14 cellular contexts compared by ENCODE assay signal in genomic region chr3:172367205-172368105, GRCh38.
DNase-seq lines count a peak whose midpoint lies in the region; ATAC-seq lines count a peak whose summit lies in the region.
"Had no signal": no experiment of that assay in that cellular context is flagged by ENCODE, and none has a peak within 500 bp of the region (broad histone marks: within the 10 kb centered on the region; RNA-seq: fewer than 3 reads in every experiment).

No MANE protein-coding gene starts in this region.

- no peak overlapping the region for H3K27ac Mint-ChIP-seq in activated CD8-positive, alpha-beta memory T cell treated with anti-CD3 and anti-CD28 coated beads, Interleukin-2, amount 10 ng/mL, durations not matched to agents 7 days and 5 days

- H3K9me3 ChIP-seq in skeletal muscle satellite cell (replicated peaks; ENCODE audit: low read length), result no peaks in the 10 kb centered on the region
- H3K9me3 ChIP-seq: thyroid gland had no signal

- no peak overlapping the region for H3K4me3 Mint-ChIP-seq in activated CD8-positive, alpha-beta memory T cell treated with anti-CD3 and anti-CD28 coated beads, Interleukin-2, amount 10 ng/mL, durations not matched to agents 7 days and 5 days

- H3K9ac ChIP-seq in skeletal muscle satellite cell (ENCODE audit: low read depth, low read length), result no peak overlapping the region

- H3K4me1 Mint-ChIP-seq in activated CD8-positive, alpha-beta memory T cell treated with anti-CD3 and anti-CD28 coated beads, Interleukin-2, amount 10 ng/mL, durations not matched to agents 7 days and 5 days, result no peaks in the 10 kb centered on the region

- peaks cover 23% of the 10 kb centered on the region for H3K4me1 ChIP-seq in skeletal muscle satellite cell (ENCODE audit: control insufficient read depth, insufficient read depth, low read length)

- peaks cover 81% of the 10 kb centered on the region for H3K36me3 ChIP-seq in skeletal muscle satellite cell (ENCODE audit: insufficient read depth, low read length)

- CTCF ChIA-PET in activated CD8-positive, alpha-beta memory T cell treated with anti-CD3 and anti-CD28 coated beads, Interleukin-2, amount 10 ng/mL, durations not matched to agents 7 days and 5 days (lab: Charles Lee), result no interaction called here

- no peak overlapping the region for H3K4me3 ChIP-seq in skeletal muscle satellite cell (ENCODE audit: low read length)
- H3K4me3 ChIP-seq: thyroid gland had no signal

- H3K4me2 ChIP-seq in skeletal muscle satellite cell (ENCODE audit: low read length), result peak overlapping the region; percentile 4

- H3K27me3 ChIP-seq in skeletal muscle satellite cell (ENCODE audit: control insufficient read depth, insufficient read depth, low read length), result no peaks in the 10 kb centered on the region
- H3K27me3 ChIP-seq: thyroid gland had no signal

- DNase-seq in Right ventricle myocardium superior, result no peak
- no peak for DNase-seq in cardiac septum (ENCODE audit: low spot score)
- peak; percentile 94 for DNase-seq in amniotic epithelial cell (ENCODE audit: low read depth)
- peak; percentile 80 for DNase-seq in iris pigment epithelial cell (ENCODE audit: low read depth)
- DNase-seq in NCI-H187 (lab: John Stamatoyannopoulos, UW), result no peak
- no peak for DNase-seq in NCI-H345 treated with DMSO at 0.1 percent for 48 hours (lab: John Stamatoyannopoulos, UW; ENCODE audit: unreplicated experiment)
- DNase-seq in activated CD8-positive, alpha-beta memory T cell treated with anti-CD3 and anti-CD28 coated beads, Interleukin-2, amount 10 ng/mL, durations not matched to agents 7 days and 5 days, result no peak
- DNase-seq: activated CD4-positive, CD25-positive, alpha-beta regulatory T cell; activated T-cell treated with anti-CD3 and anti-CD28 coated beads for 4 hours; COR-L47; left colon; NCI-H2029; thyroid gland had no signal

- H3K36me3 Mint-ChIP-seq in activated CD8-positive, alpha-beta memory T cell treated with anti-CD3 and anti-CD28 coated beads, Interleukin-2, amount 10 ng/mL, durations not matched to agents 7 days and 5 days, result peaks cover 7% of the 10 kb centered on the region

- no peaks in the 10 kb centered on the region for H3K27me3 Mint-ChIP-seq in activated CD8-positive, alpha-beta memory T cell treated with anti-CD3 and anti-CD28 coated beads, Interleukin-2, amount 10 ng/mL, durations not matched to agents 7 days and 5 days

- peak; percentile 12 for ATAC-seq in Right ventricle myocardium superior (ENCODE audit: poor library complexity)
- no peak for ATAC-seq in activated CD8-positive, alpha-beta memory T cell treated with anti-CD3 and anti-CD28 coated beads, Interleukin-2, amount 10 ng/mL, durations not matched to agents 7 days and 5 days
- ATAC-seq: left colon had no signal

- intact Hi-C loops in Right ventricle myocardium superior (cut with DNase I), result no loop called here
- intact Hi-C loops in cardiac septum (cut with DNase I), result loop anchor here (10.0 kb wide), 2 partner anchors 107 to 297 kb away; no protein-coding TSS in a partner anchor

- no peaks in the 10 kb centered on the region for H3K9me3 Mint-ChIP-seq in activated CD8-positive, alpha-beta memory T cell treated with anti-CD3 and anti-CD28 coated beads, Interleukin-2, amount 10 ng/mL, durations not matched to agents 7 days and 5 days (ENCODE audit: low read depth)

Comparison
In these comparisons a context has a peak if more than half of its experiments do, and no peak if none do; other contexts are left out.
1. DNase-seq: peak in amniotic epithelial cell (single experiment) and iris pigment epithelial cell (single experiment); none in Right ventricle myocardium superior (single experiment), cardiac septum (single experiment), NCI-H187 (0 of 2), NCI-H345 treated with DMSO at 0.1 percent for 48 hours (single experiment) and activated CD8-positive, alpha-beta memory T cell treated with anti-CD3 and anti-CD28 coated beads, Interleukin-2, amount 10 ng/mL, durations not matched to agents 7 days and 5 days (single experiment).